Comparison of ENCODE assay signal across 8 cellular contexts in the genomic region with DNA sequence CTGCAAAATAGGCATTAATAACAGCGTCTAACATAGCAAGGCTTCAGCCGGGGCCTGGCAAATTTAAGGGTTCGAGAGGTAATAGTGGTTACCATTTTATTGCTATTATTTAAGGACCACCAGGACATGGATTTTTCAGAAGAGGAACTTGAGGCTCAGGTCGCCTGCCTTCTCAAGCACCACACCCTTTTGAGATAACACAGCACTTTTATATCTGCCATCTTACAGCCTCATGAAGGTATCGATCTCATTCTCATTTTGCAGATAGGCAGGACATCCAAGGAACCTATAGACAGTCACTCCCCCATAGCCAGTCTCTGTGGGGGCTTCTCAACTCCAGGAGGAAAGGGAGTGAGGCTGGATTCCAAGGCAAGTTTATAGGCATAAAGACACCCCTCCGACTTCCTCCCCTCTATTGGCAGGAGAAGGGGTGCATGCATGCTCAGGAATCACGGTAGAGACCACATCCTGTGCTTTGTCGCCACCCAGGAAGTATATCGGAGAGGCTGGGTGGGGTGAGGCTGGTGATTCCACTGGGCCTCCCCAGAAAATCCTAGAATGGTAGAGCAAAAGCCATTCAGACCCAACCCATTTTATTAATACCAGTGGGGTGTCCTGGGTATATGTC. TPM values are rescaled to one million over a fixed set of nuclear protein-coding genes. Genes with fewer than 3 reads are reported as not detected.
A peak's percentile ranks its signal among the peaks of the same experiment; 100 is the strongest.
DNase-seq lines count a peak whose midpoint lies in the region; ATAC-seq and TF ChIP-seq lines count a peak whose summit lies in the region.

No MANE protein-coding gene starts in this region.

- H3K79me2 ChIP-seq in DOHH2 (ENCODE audit: control insufficient read depth, low read length): no peaks in the 10 kb centered on the region

- H3K9me2 ChIP-seq in DOHH2 (replicated peaks; ENCODE audit: control insufficient read depth, low read length): no peaks in the 10 kb centered on the region

- peak overlapping the region; percentile 94 to 96 (median 95) for H3K4me3 Mint-ChIP-seq in T-cell
- no peak overlapping the region for H3K4me3 Mint-ChIP-seq in nephron progenitor cell

- peak; percentile 31 for ATAC-seq in GM21786 (IDR thresholded peaks at IDR 0.05; ENCODE audit: unreplicated experiment)
- peak; percentile 70 to 74 (median 73) for ATAC-seq in T-cell (replicated peaks in 1 of 4)
- no peak for ATAC-seq in gastrocnemius medialis
- no peak for ATAC-seq in HG03045 (IDR thresholded peaks at IDR 0.05; ENCODE audit: unreplicated experiment)

- peaks cover 18% of the 10 kb centered on the region for H3K36me3 Mint-ChIP-seq in T-cell
- H3K36me3 Mint-ChIP-seq in nephron progenitor cell (ENCODE audit: low read depth): no peaks in the 10 kb centered on the region

- no peaks in the 10 kb centered on the region for H3K36me3 ChIP-seq in DOHH2 (ENCODE audit: control insufficient read depth, low read length)
- H3K36me3 ChIP-seq in colonic mucosa: no peaks in the 10 kb centered on the region
- no peaks in the 10 kb centered on the region for H3K36me3 ChIP-seq in gastrocnemius medialis

- peaks cover 18% of the 10 kb centered on the region for H3K27me3 ChIP-seq in DOHH2 (ENCODE audit: control insufficient read depth, low read length)
- H3K27me3 ChIP-seq in colonic mucosa: no peaks in the 10 kb centered on the region
- no peaks in the 10 kb centered on the region for H3K27me3 ChIP-seq in gastrocnemius medialis

- intact Hi-C loops in colonic mucosa (cut with DNase I): no loop called here
- intact Hi-C loops in gastrocnemius medialis (cut with DNase I; ENCODE audit: low total_unique reads): no loop called here

- peak overlapping the region; percentile 1; the same call in 1 of the 2 replicates for H3K27ac ChIP-seq in DOHH2 (ENCODE audit: low read depth, low read length)
- peak overlapping the region; percentile 76 for H3K27ac ChIP-seq in colonic mucosa
- peak overlapping the region; percentile 97 to 98 (median 98) for H3K27ac ChIP-seq in gastrocnemius medialis

- H3K4me1 ChIP-seq in DOHH2 (ENCODE audit: control insufficient read depth, low read length): peaks cover 83% of the 10 kb centered on the region
- H3K4me1 ChIP-seq in colonic mucosa: peaks cover 7% of the 10 kb centered on the region
- peaks cover 56% of the 10 kb centered on the region in 2 donors for H3K4me1 ChIP-seq in gastrocnemius medialis

- TF ChIP-seq POLR2A in gastrocnemius medialis (IDR thresholded peaks at IDR 0.05): no peak

- H3K9me3 Mint-ChIP-seq in T-cell (no peaks in the 10 kb centered on the region), nephron progenitor cell (no peaks in the 10 kb centered on the region)

- no peak for TF ChIP-seq CTCF in DOHH2 (IDR thresholded peaks at IDR 0.05; ENCODE audit: low read depth, low read length, poor library complexity, severe bottlenecking)
- no peak for TF ChIP-seq CTCF in colonic mucosa (IDR thresholded peaks at IDR 0.05)
- no peak for TF ChIP-seq CTCF in gastrocnemius medialis (IDR thresholded peaks at IDR 0.05 in 4 of 5, conservative IDR thresholded peaks at IDR 0.05 in 1 of 5)
- TF ChIP-seq CTCF in nephron progenitor cell (IDR thresholded peaks at IDR 0.05): no peak

- in situ Hi-C loops in gastrocnemius medialis (cut with MboI; ENCODE audit: low sequenced_read_pairs in 4 of 4): no loop called here

- no peaks in the 10 kb centered on the region for H3K9me3 ChIP-seq in DOHH2 (ENCODE audit: control insufficient read depth, insufficient read depth, low read length)
- no peaks in the 10 kb centered on the region for H3K9me3 ChIP-seq in colonic mucosa
- no peaks in the 10 kb centered on the region for H3K9me3 ChIP-seq in gastrocnemius medialis

- peaks cover 8% of the 10 kb centered on the region; the same call in 1 of the 2 replicates for H3F3A ChIP-seq in DOHH2 (ENCODE audit: control insufficient read depth, insufficient read depth)

- H3K4me3 ChIP-seq in DOHH2 (ENCODE audit: low read length) (peak overlapping the region; percentile 80; the same call in 1 of the 2 replicates), colonic mucosa (peak overlapping the region; percentile 64), gastrocnemius medialis (peak overlapping the region in 3 of 4 donors; percentile 90 to 98 (median 92))

- peak; percentile 39 to 70 (median 54) for DNase-seq in T-cell
- peak; percentile 39 for DNase-seq in colonic mucosa
- DNase-seq in gastrocnemius medialis: no peak
- DNase-seq in HPDE6-E6E7 (ENCODE audit: extremely low spot score): no peak
- no peak for DNase-seq in nephron progenitor cell

- CTCF ChIA-PET in T-cell (lab: Charles Lee): interaction anchor here (0.6 to 1.9 kb wide), 4 partner anchors 10 to 71 kb away, joined by 3 to 9 read pairs (median 4); no protein-coding TSS in a partner anchor

- H3K27me3 Mint-ChIP-seq in T-cell (no peaks in the 10 kb centered on the region), nephron progenitor cell (ENCODE audit: low read depth, poor library complexity) (peaks cover 5% of the 10 kb centered on the region)

- peak overlapping the region; percentile 76 to 84 for H3K9ac ChIP-seq in colonic mucosa (ENCODE audit: low read depth in 2 of 2, low read length in 2 of 2)

- H4K20me1 ChIP-seq in DOHH2 (ENCODE audit: control insufficient read depth, insufficient read depth, low read depth, low read length): no peaks in the 10 kb centered on the region

- peaks cover 76 to 86% (median 80%) of the 10 kb centered on the region in 3 donors for H3K4me1 Mint-ChIP-seq in T-cell
- H3K4me1 Mint-ChIP-seq in nephron progenitor cell: peaks cover 86% of the 10 kb centered on the region

- peak overlapping the region; percentile 94 for H3K4me2 ChIP-seq in DOHH2 (ENCODE audit: low read length)

- POLR2A ChIA-PET in T-cell (lab: Charles Lee): no interaction called here

- peak overlapping the region; percentile 96 to 98 for H3K27ac Mint-ChIP-seq in T-cell
- no peak overlapping the region for H3K27ac Mint-ChIP-seq in nephron progenitor cell

RNA-seq across cellular contexts. Expression of a gene that starts 2.3 kb away (rescaled TPM):
- 100 to 1,000 TPM; 266 to 395 (median 345) TPM for total RNA-seq in T-cell
- 10 to 100 TPM; 21.2 to 39.8 TPM for total RNA-seq in colonic mucosa
- 100 to 1,000 TPM in 3 of 4 donors, 10 to 100 TPM in 1; 91.6 to 164 (median 142) TPM for total RNA-seq in gastrocnemius medialis

Comparison
In these comparisons a context has a peak if more than half of its experiments do, and no peak if none do; other contexts are left out.
1. H3K27ac ChIP-seq: peak in every context shown above with its lines; median percentile 98 in gastrocnemius medialis; 76 in colonic mucosa; 1 in DOHH2.
2. ATAC-seq: peak in GM21786 (single experiment) and T-cell (4 of 4); none in gastrocnemius medialis (0 of 2) and HG03045 (single experiment).
3. DNase-seq: peak in T-cell (34 of 34) and colonic mucosa (single experiment); none in gastrocnemius medialis (0 of 2), HPDE6-E6E7 (single experiment) and nephron progenitor cell (single experiment).
4. Peak in every context shown above with its lines, with median percentiles within 50 percentile points of each other: H3K4me3 ChIP-seq.